Comparison of ENCODE assay signal across 8 cellular contexts in the genomic region with DNA sequence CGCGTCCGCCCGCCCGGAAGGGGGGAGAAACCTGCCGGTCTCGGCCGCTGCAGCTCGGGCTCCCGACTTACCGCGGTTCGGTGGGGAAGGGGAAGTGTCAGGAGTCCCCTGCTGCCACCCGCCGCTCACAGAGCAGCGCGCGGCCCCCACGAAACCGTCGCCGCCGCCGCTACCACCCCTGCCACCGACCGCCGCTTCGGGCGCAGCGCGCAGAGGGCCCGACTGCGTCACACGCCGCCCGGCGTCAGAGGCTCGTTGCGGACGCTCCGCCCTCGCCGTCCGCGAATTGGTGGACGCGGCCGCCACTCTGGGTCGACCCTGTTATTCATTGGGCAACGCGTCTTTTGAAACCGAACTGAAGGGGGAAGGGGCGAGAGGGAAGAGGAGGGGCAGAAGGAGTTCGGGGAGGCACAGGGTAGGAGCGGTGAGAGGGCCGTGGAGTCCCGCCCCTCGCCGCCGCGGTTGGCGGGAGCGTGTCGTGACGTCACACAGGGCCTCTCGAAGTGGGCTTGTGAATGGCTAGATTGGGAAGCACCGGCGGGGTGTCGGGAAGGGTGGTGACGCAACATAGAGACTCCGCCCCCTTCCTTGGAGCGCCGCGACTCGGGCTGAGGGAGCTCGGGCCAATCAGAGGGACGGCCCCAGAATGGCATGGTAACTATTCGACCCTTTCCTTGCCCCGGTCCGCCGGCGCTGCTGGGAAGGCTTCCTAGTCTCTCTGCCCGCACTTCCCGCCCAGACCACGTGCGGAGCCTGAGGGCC. TPM values are rescaled to one million over a fixed set of nuclear protein-coding genes. Genes with fewer than 3 reads are reported as not detected.
DNase-seq lines count a peak whose midpoint lies in the region; ATAC-seq lines count a peak whose summit lies in the region.

NUP98 (minus strand) TSS at position 226 of the 762 bp plus-strand sequence. CDS start 15,437 bp downstream, outside the sequence.

- peak; percentile 96 for ATAC-seq in GM21360 (IDR thresholded peaks at IDR 0.05; ENCODE audit: unreplicated experiment)

- peaks cover 9% of the 10 kb centered on the region for H3K36me3 ChIP-seq in effector memory CD4-positive, alpha-beta T cell (ENCODE audit: control insufficient read depth, insufficient read depth, low read length)

- peak within 1 kb of the TSS; percentile 96 for H3K27ac ChIP-seq in effector memory CD4-positive, alpha-beta T cell (ENCODE audit: insufficient read depth, low read length, poor library complexity, severe bottlenecking)

- no peaks in the 10 kb centered on the region for H3K9me3 ChIP-seq in effector memory CD4-positive, alpha-beta T cell (ENCODE audit: control insufficient read depth, low read length)

- peak within 1 kb of the TSS; percentile 95 for H3K4me3 ChIP-seq in effector memory CD4-positive, alpha-beta T cell (ENCODE audit: insufficient read depth, low read depth, low read length, poor library complexity, severe bottlenecking)

- no peaks in the 10 kb centered on the region for H3K27me3 ChIP-seq in effector memory CD4-positive, alpha-beta T cell (replicated peaks; ENCODE audit: control insufficient read depth, insufficient read depth, low read length, poor library complexity, severe bottlenecking)

- DNase-seq in COLO668 (lab: John Stamatoyannopoulos, UW; ENCODE audit: unreplicated experiment) (peak; percentile 99), HT1080 (ENCODE audit: low read depth) (peak; percentile 100), NOMO-1 treated with DMSO at 0.1 percent for 48 hours (lab: John Stamatoyannopoulos, UW; ENCODE audit: unreplicated experiment) (peak; percentile 100), lung microvascular endothelial cell (ENCODE audit: low read depth in 2 of 2) (peak; percentile 100)
- peak; percentile 99 for DNase-seq in activated CD8-positive, alpha-beta memory T cell treated with anti-CD3 and anti-CD28 coated beads for 4 hours (ENCODE audit: low read depth in 2 of 2)
- DNase-seq in effector memory CD4-positive, alpha-beta T cell, result peak; percentile 100
- peak; percentile 98 to 100 (median 99) for DNase-seq in stimulated activated CD4-positive, alpha-beta T cell treated with anti-CD3 and anti-CD28 coated beads, TNF-alpha, amount 100 ng/mL, for 48 hours (ENCODE audit: low read depth in 3 of 3)

- peaks cover 11% of the 10 kb centered on the region for H3K4me1 ChIP-seq in effector memory CD4-positive, alpha-beta T cell (ENCODE audit: control insufficient read depth, insufficient read depth, low read length, poor library complexity, severe bottlenecking)

RNA-seq across cellular contexts. Expression of gene NUP98, which starts in this region (rescaled TPM):
- total RNA-seq in HT1080 (2014; rRNA removed; shearing (Covaris generic)), result 126 and 168 TPM in 2 replicates
- polyA plus RNA-seq in HT1080 (2015; cell fraction: cytosol; rRNA removed), result 70.7 and 73.7 TPM in 2 replicates
- 177 and 182 TPM in 2 replicates for polyA plus RNA-seq in HT1080 (2015; cell fraction: nucleus; rRNA removed)
- 66.5 and 70.8 TPM in 2 replicates for total RNA-seq in lung microvascular endothelial cell

Comparison
In these comparisons a context has a peak if more than half of its experiments do, and no peak if none do; other contexts are left out.
1. Peak in every context shown above with its lines: DNase-seq, ATAC-seq, H3K4me3 ChIP-seq and H3K27ac ChIP-seq.